ENCODE assay signal across 11 cellular contexts in genomic region chr1:9448132-9449105, GRCh38.
DNase-seq lines count a peak whose midpoint lies in the region; ATAC-seq and TF ChIP-seq lines count a peak whose summit lies in the region.
"Had no signal": no experiment of that assay in that cellular context is flagged by ENCODE, and none has a peak within 500 bp of the region (broad histone marks: within the 10 kb centered on the region; RNA-seq: fewer than 3 reads in every experiment).

No MANE protein-coding gene starts in this region.

- H3K36me3 ChIP-seq in ascending aorta (no peaks in the 10 kb centered on the region), kidney epithelial cell (ENCODE audit: control insufficient read depth, insufficient read depth, low read length) (no peaks in the 10 kb centered on the region), tibial artery (no peaks in the 10 kb centered on the region)

- TF ChIP-seq CTCF in ascending aorta (IDR thresholded peaks at IDR 0.05) (peak in 1 of 3 experiments; percentile 27), kidney epithelial cell (IDR thresholded peaks at IDR 0.05; ENCODE audit: insufficient read depth, low read length, poor library complexity, severe bottlenecking) (peak; percentile 25), tibial artery (IDR thresholded peaks at IDR 0.05) (no peak)

- ATAC-seq in GM19467 (IDR thresholded peaks at IDR 0.05; ENCODE audit: unreplicated experiment) (no peak), HG03159 (IDR thresholded peaks at IDR 0.05; ENCODE audit: unreplicated experiment) (no peak)

- no peaks in the 10 kb centered on the region for H3K9me3 ChIP-seq in ascending aorta
- H3K9me3 ChIP-seq in tibial artery = no peaks in the 10 kb centered on the region

- intact Hi-C loops in ascending aorta (cut with DNase I) (loop anchor here (2.0 kb wide), 3 partner anchors 48 to 158 kb away; no protein-coding TSS in a partner anchor), tibial artery (cut with DNase I; ENCODE audit: low total_unique reads) (no loop called here)

- H3K27ac ChIP-seq in ascending aorta (peak overlapping the region; percentile 74 to 81), tibial artery (peak overlapping the region; percentile 74 to 77)

- peaks cover 12 to 19% of the 10 kb centered on the region in 2 donors for H3K4me1 ChIP-seq in ascending aorta
- peaks cover 0 to 47% (median 36%) of the 10 kb centered on the region in 4 donors for H3K4me1 ChIP-seq in tibial artery

- H3K27me3 ChIP-seq in ascending aorta = no peaks in the 10 kb centered on the region
- no peaks in the 10 kb centered on the region for H3K27me3 ChIP-seq in kidney epithelial cell (ENCODE audit: control insufficient read depth, insufficient read depth, low read length)
- H3K27me3 ChIP-seq in tibial artery = no peaks in the 10 kb centered on the region

- H3K4me3 ChIP-seq in ascending aorta = peak overlapping the region in 1 of 2 donors; percentile 36
- no peak overlapping the region for H3K4me3 ChIP-seq in kidney epithelial cell (ENCODE audit: low read depth, low read length)
- H3K4me3 ChIP-seq in tibial artery = peak overlapping the region in 1 of 2 donors; percentile 11
- H3K4me3 ChIP-seq: lung had no signal

- DNase-seq in DMS79 treated with DMSO at 0.1 percent for 48 hours (lab: John Stamatoyannopoulos, UW) (peak; percentile 34), DMS79 (lab: John Stamatoyannopoulos, UW) (no peak), ascending aorta (ENCODE audit: low spot score in 2 of 2) (no peak), kidney epithelial cell (ENCODE audit: low read depth) (no peak), tibial artery (peak in 1 of 2 donors; percentile 65), NCI-H1048 (lab: John Stamatoyannopoulos, UW) (no peak)
- DNase-seq: 8988T, NCI-H510A treated with DMSO at 0.1 percent for 48 hours had no signal
